33 cellular contexts compared by ENCODE assay signal in genomic region chr6:148985499-148985898, GRCh38.
"Had no signal": no experiment of that assay in that cellular context is flagged by ENCODE, and none has a peak within 500 bp of the region (broad histone marks: within the 10 kb centered on the region; RNA-seq: fewer than 3 reads in every experiment).

No MANE protein-coding gene starts in this region.

- H3K27me3 ChIP-seq: MG63 had no signal

- H3K9me3 ChIP-seq: MG63 had no signal

- DNase-seq: Karpas-422, Kasumi-1, MG63, MM.1S, NCI-H1048, NCI-H1092, NCI-H1092 treated with DMSO at 0.1 percent for 48 hours, NCI-H1105, NCI-H1105 treated with DMSO at 0.1 percent for 48 hours, NCI-H1417, NCI-H1417 treated with DMSO at 0.1 percent for 48 hours, NCI-H1436, NCI-H1436 treated with DMSO at 0.1 percent for 48 hours, NCI-H146, NCI-H1694, NCI-H1694 treated with DMSO at 0.1 percent for 48 hours, NCI-H187, NCI-H187 treated with DMSO at 0.1 percent for 48 hours, NCI-H1930, NCI-H2029, NCI-H2029 treated with DMSO at 0.1 percent for 48 hours, NCI-H2081, NCI-H2081 treated with DMSO at 0.1 percent for 48 hours, NCI-H2107, NCI-H2171, NCI-H2171 treated with DMSO at 0.1 percent for 48 hours, NCI-H2227 treated with DMSO at 0.1 percent for 48 hours, NCI-H226, NCI-H345, NCI-H446, NCI-H446 treated with DMSO at 0.1 percent for 48 hours, NCI-H510A, NCI-H510A treated with DMSO at 0.1 percent for 48 hours had no signal

- H3K4me3 ChIP-seq: MG63 had no signal
